In genomic region chr14:39034481-39035296, GRCh38 we compare ENCODE assay signal across 10 cellular contexts.
DNase-seq lines count a peak whose midpoint lies in the region; ATAC-seq, FAIRE-seq and TF ChIP-seq lines count a peak whose summit lies in the region.
"Had no signal": no experiment of that assay in that cellular context is flagged by ENCODE, and none has a peak within 500 bp of the region (broad histone marks: within the 10 kb centered on the region; RNA-seq: fewer than 3 reads in every experiment).

No MANE protein-coding gene starts in this region.

- no peak overlapping the region for H3K18ac ChIP-seq in IMR-90 (ENCODE audit: low read depth, low read length)

- H3K36me3 ChIP-seq in IMR-90 (ENCODE audit: control insufficient read depth, insufficient read depth, low read length) (peaks cover 45% of the 10 kb centered on the region), WERI-Rb-1 (peaks cover 36% of the 10 kb centered on the region), breast epithelium (no peaks in the 10 kb centered on the region)

- no peaks in the 10 kb centered on the region for H3K27me3 ChIP-seq in IMR-90 (ENCODE audit: control insufficient read depth, insufficient read depth, low read length)
- H3K27me3 ChIP-seq in WERI-Rb-1 (ENCODE audit: insufficient read depth, low read depth, severe bottlenecking), result no peaks in the 10 kb centered on the region
- no peaks in the 10 kb centered on the region for H3K27me3 ChIP-seq in breast epithelium

- no peak overlapping the region for H2BK120ac ChIP-seq in IMR-90 (ENCODE audit: low read depth, low read length)

- no peak for TF ChIP-seq EP300 in A549 (IDR thresholded peaks at IDR 0.05)

- no peak overlapping the region for H2AK9ac ChIP-seq in IMR-90 (replicated peaks; ENCODE audit: low read depth, low read length, poor library complexity)

- in situ Hi-C loops in IMR-90 (cut with MboI; ENCODE audit: low sequenced_read_pairs), result no loop called here

- H3K23ac ChIP-seq in IMR-90 (ENCODE audit: low read depth, low read length), result no peak overlapping the region

- H2BK20ac ChIP-seq in IMR-90 (ENCODE audit: low read depth, low read length), result no peak overlapping the region

- H4K8ac ChIP-seq in IMR-90 (ENCODE audit: low read depth in 2 of 2, low read length in 2 of 2), result no peak overlapping the region

- 41% methylated on average over 3 of the region's 3 CpGs for WGBS in A549 (ENCODE audit: missing lambda C conversion rate)
- WGBS in IMR-90 (ENCODE audit: extremely low coverage in 2 of 2, insufficient read length in 1 of 2), 2 experiments, result no CpG with 5 or more reads among the region's 3 CpGs

- CTCF ChIA-PET in A549 (lab: Yijun Ruan, JAX) (interaction anchor here (0.7 to 1.5 kb wide), 11 partner anchors 8 to 1132 kb away, joined by 3 to 10 read pairs (median 4); no protein-coding TSS in a partner anchor), IMR-90 (lab: Yijun Ruan, JAX) (interaction anchor here (1.5 kb wide), 1 partner anchor 14 kb away, joined by 6 read pairs; no protein-coding TSS in a partner anchor)

- H3K9me3 ChIP-seq in A549 (no peaks in the 10 kb centered on the region), IMR-90 (ENCODE audit: control insufficient read depth, insufficient read depth, low read length) (no peaks in the 10 kb centered on the region), WERI-Rb-1 (ENCODE audit: severe bottlenecking) (no peaks in the 10 kb centered on the region), breast epithelium (no peaks in the 10 kb centered on the region)
- H3K9me3 ChIP-seq: psoas muscle had no signal

- no peak overlapping the region for H2BK15ac ChIP-seq in IMR-90 (ENCODE audit: low read depth, low read length)

- POLR2A ChIA-PET in A549 (lab: Yijun Ruan, JAX), result no interaction called here
- POLR2A ChIA-PET in IMR-90 (lab: Charles Lee; ENCODE audit: unreplicated experiment), result no interaction called here

- H3K4me2 ChIP-seq in A549, result no peak overlapping the region
- no peak overlapping the region for H3K4me2 ChIP-seq in IMR-90 (ENCODE audit: low read depth, low read length)

- no peak overlapping the region for H4K5ac ChIP-seq in IMR-90 (ENCODE audit: low read depth, low read length)

- no TSS peak for BruUV-seq in IMR-90 (replicated peaks; lab: Mats Ljungman, UMichigan)

- no peak for FAIRE-seq in A549 (lab: Jason Lieb, UNC)

- peak; percentile 13 to 22 for DNase-seq in A549 (ENCODE audit: low read depth in 1 of 2, low spot score in 1 of 2)
- no peak for DNase-seq in IMR-90
- no peak for DNase-seq in WERI-Rb-1
- DNase-seq in iPS-NIHi11 (ENCODE audit: low spot score), result peak; percentile 14
- no peak for DNase-seq in breast epithelium (ENCODE audit: low spot score in 2 of 2)
- DNase-seq in kidney glomerular epithelial cell (lab: John Stamatoyannopoulos, UW), result no peak
- no peak for DNase-seq in NCI-H774 (lab: John Stamatoyannopoulos, UW)
- DNase-seq: CD8-positive, alpha-beta T cell; psoas muscle had no signal

- H3K4me1 ChIP-seq in A549 (no peaks in the 10 kb centered on the region), IMR-90 (ENCODE audit: control insufficient read depth, insufficient read depth, low read length) (no peaks in the 10 kb centered on the region), breast epithelium (no peaks in the 10 kb centered on the region)
- H3K4me1 ChIP-seq: psoas muscle had no signal

- no peak overlapping the region for H3K9ac ChIP-seq in IMR-90 (ENCODE audit: low read depth, low read length)

- peaks cover 6 to 15% of the 10 kb centered on the region in 2 experiments for H3K79me1 ChIP-seq in IMR-90 (ENCODE audit: low read depth in 1 of 2, low read length in 2 of 2)

- intact Hi-C loops in IMR-90 (cut with micrococcal nuclease) (loop anchor here (5.0 kb wide), 1 partner anchor 43 kb away; no protein-coding TSS in a partner anchor), breast epithelium (cut with DNase I; ENCODE audit: low total_unique reads) (no loop called here)

- H3K56ac ChIP-seq in IMR-90 (ENCODE audit: extremely low read depth, insufficient read depth, low read length), result no peak overlapping the region

- no peak overlapping the region for H3K4ac ChIP-seq in IMR-90 (ENCODE audit: low read depth, low read length)

- TF ChIP-seq RAD21 in A549 (conservative IDR thresholded peaks at IDR 0.05 in 1 of 2, IDR thresholded peaks at IDR 0.05 in 1 of 2) (0 out of 5 replicates have a peak, but pooled peaks have one; percentile 19), IMR-90 (IDR thresholded peaks at IDR 0.05; ENCODE audit: low read length) (no peak)

- no peak overlapping the region for H4K91ac ChIP-seq in IMR-90 (ENCODE audit: insufficient read depth, low read depth, low read length)

- no peak overlapping the region for H2AK5ac ChIP-seq in IMR-90 (ENCODE audit: low read depth, low read length)

- no peaks in the 10 kb centered on the region for H4K20me1 ChIP-seq in IMR-90 (ENCODE audit: insufficient read depth, low read length)

- H3K27ac ChIP-seq in A549 (no peak overlapping the region), IMR-90 (ENCODE audit: insufficient read depth, low read length) (no peak overlapping the region), WERI-Rb-1 (no peak overlapping the region), breast epithelium (no peak overlapping the region)
- H3K27ac ChIP-seq: psoas muscle had no signal

- TF ChIP-seq POLR2A in A549 (IDR thresholded peaks at IDR 0.05; ENCODE audit: low read length), result no peak
- TF ChIP-seq POLR2A in IMR-90 (IDR thresholded peaks at IDR 0.05; ENCODE audit: low read depth, low read length), result no peak
- TF ChIP-seq POLR2A in breast epithelium (IDR thresholded peaks at IDR 0.05), result no peak

- peaks cover 3% of the 10 kb centered on the region; the same call in 1 of the 2 replicates for H3K9me1 ChIP-seq in IMR-90 (ENCODE audit: insufficient read depth, low read length)

- ATAC-seq in A549, result peak; percentile 68 to 81; a peak in 3 of 6 replicates
- ATAC-seq in IMR-90 (ENCODE audit: low read depth), result peak; percentile 46
- no peak for ATAC-seq in GM21786 (IDR thresholded peaks at IDR 0.05; ENCODE audit: unreplicated experiment)
- ATAC-seq: CD8-positive, alpha-beta T cell; psoas muscle had no signal

- no peak overlapping the region for H3K14ac ChIP-seq in IMR-90 (replicated peaks; ENCODE audit: low read depth, low read length)

- peak; percentile 50 for TF ChIP-seq CTCF in A549 (IDR thresholded peaks at IDR 0.05)
- 0 out of 2 replicates have a peak, but pooled peaks have one; percentile 16 for TF ChIP-seq CTCF in IMR-90 (conservative IDR thresholded peaks at IDR 0.05; ENCODE audit: low read depth, low read length)
- TF ChIP-seq CTCF in WERI-Rb-1 (IDR thresholded peaks at IDR 0.05; ENCODE audit: low read depth, low read length), result peak; percentile 40; the same call in 1 of the 2 replicates
- no peak for TF ChIP-seq CTCF in breast epithelium (IDR thresholded peaks at IDR 0.05)

- no peak overlapping the region for H2BK5ac ChIP-seq in IMR-90 (ENCODE audit: low read depth, low read length, poor library complexity, severe bottlenecking)

- dilution Hi-C loops in IMR-90 (cut with HindIII; ENCODE audit: low sequenced_read_pairs, unreplicated experiment), result no loop called here

- H2AFZ ChIP-seq in IMR-90 (replicated peaks; ENCODE audit: low read length, poor library complexity), result no peak overlapping the region

- H3K4me3 ChIP-seq in A549, result no peak overlapping the region
- no peak overlapping the region for H3K4me3 ChIP-seq in IMR-90 (ENCODE audit: insufficient read depth, low read depth, low read length)
- no peak overlapping the region for H3K4me3 ChIP-seq in WERI-Rb-1 (ENCODE audit: low read depth, low read length)
- no peak overlapping the region for H3K4me3 ChIP-seq in breast epithelium
- H3K4me3 ChIP-seq: psoas muscle had no signal

TF ChIP-seq in A549, 52 proteins besides CTCF, POLR2A, EP300 and RAD21:
- no peak for TF ChIP-seq POLR2AphosphoS2 (conservative IDR thresholded peaks at IDR 0.05; ENCODE audit: low read length)
- TF ChIP-seq HOXB13 (CRISPR knock-in tag; IDR thresholded peaks at IDR 0.05; ENCODE audit: low read depth), result no peak
- TF ChIP-seq TFCP2L1 (CRISPR knock-in tag; IDR thresholded peaks at IDR 0.05), result no peak
- no peak for TF ChIP-seq FOSB (CRISPR knock-in tag; IDR thresholded peaks at IDR 0.05)
- no peak for TF ChIP-seq FOSL2 (IDR thresholded peaks at IDR 0.05)
- no peak for TF ChIP-seq FOSL2 (CRISPR knock-in tag; IDR thresholded peaks at IDR 0.05)
- TF ChIP-seq CHD4 (IDR thresholded peaks at IDR 0.05; ENCODE audit: borderline replicate concordance), result no peak
- no peak for TF ChIP-seq ZNF302 (CRISPR knock-in tag; IDR thresholded peaks at IDR 0.05)
- TF ChIP-seq RARB (CRISPR knock-in tag; IDR thresholded peaks at IDR 0.05), result no peak
- TF ChIP-seq TP53 (CRISPR knock-in tag; IDR thresholded peaks at IDR 0.05), result no peak
- TF ChIP-seq RFX5 (IDR thresholded peaks at IDR 0.05), result no peak
- TF ChIP-seq HEYL (CRISPR knock-in tag; IDR thresholded peaks at IDR 0.05), result no peak
- TF ChIP-seq NFE2L2 (conservative IDR thresholded peaks at IDR 0.05; ENCODE audit: low read length), result no peak
- no peak for TF ChIP-seq JUN (IDR thresholded peaks at IDR 0.05)

TF ChIP-seq in IMR-90, 13 proteins besides CTCF, POLR2A, EP300 and RAD21:
- TF ChIP-seq CEBPB (IDR thresholded peaks at IDR 0.05; ENCODE audit: low read depth, low read length) (no peak), SMC3 (IDR thresholded peaks at IDR 0.05; ENCODE audit: low read depth, low read length) (no peak), MAFK (IDR thresholded peaks at IDR 0.05; ENCODE audit: low read depth, low read length) (no peak), MXI1 (IDR thresholded peaks at IDR 0.05; ENCODE audit: borderline replicate concordance, low read depth, low read length) (no peak), MAZ (IDR thresholded peaks at IDR 0.05; ENCODE audit: borderline replicate concordance, low read depth, low read length) (no peak), CHD1 (IDR thresholded peaks at IDR 0.05; ENCODE audit: low read depth, low read length) (no peak)
- TF ChIP-seq, protein P1, sequence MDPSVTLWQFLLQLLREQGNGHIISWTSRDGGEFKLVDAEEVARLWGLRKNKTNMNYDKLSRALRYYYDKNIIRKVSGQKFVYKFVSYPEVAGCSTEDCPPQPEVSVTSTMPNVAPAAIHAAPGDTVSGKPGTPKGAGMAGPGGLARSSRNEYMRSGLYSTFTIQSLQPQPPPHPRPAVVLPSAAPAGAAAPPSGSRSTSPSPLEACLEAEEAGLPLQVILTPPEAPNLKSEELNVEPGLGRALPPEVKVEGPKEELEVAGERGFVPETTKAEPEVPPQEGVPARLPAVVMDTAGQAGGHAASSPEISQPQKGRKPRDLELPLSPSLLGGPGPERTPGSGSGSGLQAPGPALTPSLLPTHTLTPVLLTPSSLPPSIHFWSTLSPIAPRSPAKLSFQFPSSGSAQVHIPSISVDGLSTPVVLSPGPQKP (IDR thresholded peaks at IDR 0.05; ENCODE audit: borderline replicate concordance, low read depth, low read length), result no peak

Comparison
In these comparisons a context has a peak if more than half of its experiments do, and no peak if none do; other contexts are left out.
1. DNase-seq: peak in A549 (2 of 2) and iPS-NIHi11 (single experiment); none in IMR-90 (single experiment), WERI-Rb-1 (single experiment), breast epithelium (0 of 2), kidney glomerular epithelial cell (single experiment) and NCI-H774 (single experiment).
2. CTCF ChIP-seq: peak in A549 (single experiment), IMR-90 (single experiment) and WERI-Rb-1 (single experiment); none in breast epithelium (0 of 3).